In the genomic region with DNA sequence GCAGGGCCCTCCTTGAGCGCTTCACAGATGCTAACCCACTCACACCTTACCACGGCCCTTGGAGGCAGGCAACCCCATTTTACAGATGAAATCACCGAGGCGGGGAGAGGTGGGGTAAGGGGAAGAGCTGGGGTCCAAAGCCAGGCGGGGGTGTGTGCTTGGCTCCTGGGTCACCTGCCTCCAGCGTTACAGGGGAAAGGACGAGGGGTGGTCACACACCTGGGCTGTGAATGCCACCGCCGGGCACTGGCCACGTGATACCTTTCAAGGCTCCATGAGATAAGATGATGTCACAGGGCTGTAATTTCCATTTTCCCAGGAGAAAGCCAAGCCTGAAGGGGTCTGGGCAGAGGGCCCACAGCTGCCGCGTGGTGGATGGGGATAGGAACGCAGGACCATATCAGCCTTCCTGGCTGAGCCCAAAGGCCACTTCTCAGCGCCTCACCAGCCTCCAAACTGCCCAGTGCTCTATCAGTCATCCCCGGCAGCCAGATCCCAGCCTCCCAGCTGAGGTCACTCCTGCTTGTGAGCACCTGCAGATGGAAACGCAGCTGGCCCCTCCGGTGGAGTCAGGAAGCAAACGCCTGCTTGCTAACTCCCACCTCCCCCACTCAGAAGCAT, we compare ENCODE assay signal across 13 cellular contexts.
DNase-seq lines count a peak whose midpoint lies in the region; ATAC-seq lines count a peak whose summit lies in the region.
"Had no signal": no experiment of that assay in that cellular context is flagged by ENCODE, and none has a peak within 500 bp of the region (broad histone marks: within the 10 kb centered on the region; RNA-seq: fewer than 3 reads in every experiment).

No MANE protein-coding gene starts in this region.

- no peaks in the 10 kb centered on the region for H3K4me1 ChIP-seq in mesendoderm (ENCODE audit: control insufficient read depth, low read depth, low read length)
- H3K4me1 ChIP-seq: A549 had no signal

- H4K5ac ChIP-seq in mesendoderm (ENCODE audit: low read length): no peak overlapping the region

- no peak overlapping the region for H2AK5ac ChIP-seq in mesendoderm (ENCODE audit: low read length)

- no peaks in the 10 kb centered on the region for H3K79me2 ChIP-seq in mesendoderm (ENCODE audit: control insufficient read depth, insufficient read depth, low read length)

- H2BK15ac ChIP-seq in mesendoderm (replicated peaks; ENCODE audit: low read depth): no peak overlapping the region

- H3K56ac ChIP-seq in mesendoderm (ENCODE audit: low read length): no peak overlapping the region

- no peak overlapping the region for H3K9ac ChIP-seq in mesendoderm (ENCODE audit: low read length)

- no peak overlapping the region for H2BK120ac ChIP-seq in mesendoderm (ENCODE audit: low read depth, low read length)

- no peak overlapping the region for H3K4me2 ChIP-seq in mesendoderm (ENCODE audit: low read length)
- H3K4me2 ChIP-seq: A549 had no signal

- H3K4me3 ChIP-seq in mesendoderm (ENCODE audit: low read length): no peak overlapping the region
- H3K4me3 ChIP-seq: A549, thyroid gland had no signal

- ATAC-seq in GM21619 (IDR thresholded peaks at IDR 0.05; ENCODE audit: unreplicated experiment): no peak
- no peak for ATAC-seq in HG02759 (IDR thresholded peaks at IDR 0.05; ENCODE audit: unreplicated experiment)
- ATAC-seq: A549; naive thymus-derived CD8-positive, alpha-beta T cell; T-cell had no signal

- DNase-seq in NCI-H187 (lab: John Stamatoyannopoulos, UW) (peak; percentile 69 to 82), NCI-H187 treated with DMSO at 0.1 percent for 48 hours (lab: John Stamatoyannopoulos, UW) (no peak), NCI-H1694 treated with DMSO at 0.1 percent for 48 hours (lab: John Stamatoyannopoulos, UW) (peak; percentile 46), SHP77 treated with DMSO at 0.1 percent for 48 hours (lab: John Stamatoyannopoulos, UW) (peak; percentile 73), mesendoderm (peak; percentile 50), germinal center (ENCODE audit: low spot score) (no peak)
- DNase-seq: activated CD4-positive, alpha-beta memory T cell treated with anti-CD3 and anti-CD28 coated beads, Interleukin-2, amount 10 ng/mL, durations not matched to agents 7 days and 5 days; naive thymus-derived CD8-positive, alpha-beta T cell; T-cell had no signal

- no peaks in the 10 kb centered on the region for H3K79me1 ChIP-seq in mesendoderm (ENCODE audit: low read length)

- no peaks in the 10 kb centered on the region for H3K27me3 ChIP-seq in mesendoderm (ENCODE audit: insufficient read depth, low read length, poor library complexity)
- H3K27me3 ChIP-seq: thyroid gland had no signal

- H3K36me3 ChIP-seq in mesendoderm (ENCODE audit: control insufficient read depth, insufficient read depth, low read length): no peaks in the 10 kb centered on the region
- H3K36me3 ChIP-seq: thyroid gland had no signal

- no peak overlapping the region for H3K23ac ChIP-seq in mesendoderm (ENCODE audit: low read length)

- H2BK5ac ChIP-seq in mesendoderm (ENCODE audit: low read length): no peak overlapping the region

- H3K18ac ChIP-seq in mesendoderm (ENCODE audit: low read length): no peak overlapping the region

- H3K27ac ChIP-seq in mesendoderm (ENCODE audit: low read depth, low read length): no peak overlapping the region
- H3K27ac ChIP-seq: A549, thyroid gland had no signal

- WGBS in mesendoderm (ENCODE audit: extremely low coverage, insufficient coverage, low lambda C conversion rate): no CpG with 5 or more reads among the region's 18 CpGs

- H3K4ac ChIP-seq in mesendoderm (ENCODE audit: low read depth, low read length): no peak overlapping the region

- no peak overlapping the region for H4K8ac ChIP-seq in mesendoderm (ENCODE audit: low read depth, low read length)

Comparison
In these comparisons a context has a peak if more than half of its experiments do, and no peak if none do; other contexts are left out.
1. DNase-seq: peak in NCI-H187 (2 of 2), NCI-H1694 treated with DMSO at 0.1 percent for 48 hours (single experiment), SHP77 treated with DMSO at 0.1 percent for 48 hours (single experiment) and mesendoderm (single experiment); none in NCI-H187 treated with DMSO at 0.1 percent for 48 hours (single experiment) and germinal center (single experiment).